Comparison of ENCODE assay signal across 1 cellular context in genomic region chr17:42819939-42820535, GRCh38.
TF ChIP-seq lines count a peak whose summit lies in the region.

No MANE protein-coding gene starts in this region.

TF ChIP-seq in HepG2, 621 proteins besides CTCF, POLR2A, EP300 and RAD21 (continued from another document):
- TF ChIP-seq ZUFSP (CRISPR knock-in tag; IDR thresholded peaks at IDR 0.05; ENCODE audit: borderline replicate concordance), result no peak
- no peak for TF ChIP-seq NPAS2 (CRISPR knock-in tag; IDR thresholded peaks at IDR 0.05; ENCODE audit: borderline replicate concordance)
- peak; percentile 17; the same call in 1 of the 2 replicates for TF ChIP-seq RXRB (CRISPR knock-in tag; IDR thresholded peaks at IDR 0.05; ENCODE audit: borderline replicate concordance)
- no peak for TF ChIP-seq NAIF1 (CRISPR knock-in tag; IDR thresholded peaks at IDR 0.05; ENCODE audit: borderline replicate concordance)
- TF ChIP-seq IKZF5 (CRISPR knock-in tag; IDR thresholded peaks at IDR 0.05), result peak; percentile 50; the same call in 1 of the 2 replicates
- no peak for TF ChIP-seq ZNF562 (CRISPR knock-in tag; IDR thresholded peaks at IDR 0.05; ENCODE audit: borderline replicate concordance)
- no peak for TF ChIP-seq ETV5 (CRISPR knock-in tag; IDR thresholded peaks at IDR 0.05; ENCODE audit: borderline replicate concordance)
- peak; percentile 23 to 42; a peak in 1 of 4 replicates for TF ChIP-seq MAFK (conservative IDR thresholded peaks at IDR 0.05 in 1 of 2, IDR thresholded peaks at IDR 0.05 in 1 of 2; ENCODE audit: low read length in 2 of 2)
- TF ChIP-seq ARNTL (CRISPR knock-in tag; IDR thresholded peaks at IDR 0.05), result no peak
- TF ChIP-seq MIER3 (CRISPR knock-in tag; IDR thresholded peaks at IDR 0.05; ENCODE audit: borderline replicate concordance), result no peak
- TF ChIP-seq ARID5B (CRISPR knock-in tag; IDR thresholded peaks at IDR 0.05), result 0 out of 2 replicates have a peak, but pooled peaks have one; percentile 27
- TF ChIP-seq ZMAT5 (CRISPR knock-in tag; IDR thresholded peaks at IDR 0.05; ENCODE audit: borderline replicate concordance, low read depth), result no peak
- 0 out of 2 replicates have a peak, but pooled peaks have one; percentile 33 for TF ChIP-seq IRF2 (CRISPR knock-in tag; IDR thresholded peaks at IDR 0.05)
- TF ChIP-seq XBP1 (CRISPR knock-in tag; IDR thresholded peaks at IDR 0.05), result 0 out of 2 replicates have a peak, but pooled peaks have one; percentile 19
- 0 out of 2 replicates have a peak, but pooled peaks have one; percentile 36 for TF ChIP-seq SMAD3 (CRISPR knock-in tag; IDR thresholded peaks at IDR 0.05)
- TF ChIP-seq ZBTB1 (CRISPR knock-in tag; IDR thresholded peaks at IDR 0.05; ENCODE audit: borderline replicate concordance), result no peak
- peak; percentile 40; a peak in 2 of 4 replicates for TF ChIP-seq HMGXB4 (CRISPR knock-in tag; IDR thresholded peaks at IDR 0.05; ENCODE audit: borderline replicate concordance in 1 of 2, low read depth in 1 of 2)
- TF ChIP-seq TMF1 (CRISPR knock-in tag; IDR thresholded peaks at IDR 0.05; ENCODE audit: low read depth), result no peak
- no peak for TF ChIP-seq RXRA (CRISPR knock-in tag; IDR thresholded peaks at IDR 0.05)
- no peak for TF ChIP-seq ZNF781 (CRISPR knock-in tag; IDR thresholded peaks at IDR 0.05; ENCODE audit: borderline replicate concordance, not compliant biosample characterization)
- TF ChIP-seq ZNF580 (CRISPR knock-in tag; IDR thresholded peaks at IDR 0.05; ENCODE audit: borderline replicate concordance, low read depth), result peak; percentile 43; the same call in 1 of the 2 replicates
